ENCODE assay signal across 11 cellular contexts in genomic region chr1:63662846-63663245, GRCh38.
DNase-seq lines count a peak whose midpoint lies in the region; ATAC-seq, FAIRE-seq and TF ChIP-seq lines count a peak whose summit lies in the region.
"Had no signal": no experiment of that assay in that cellular context is flagged by ENCODE, and none has a peak within 500 bp of the region (broad histone marks: within the 10 kb centered on the region; RNA-seq: fewer than 3 reads in every experiment).

No MANE protein-coding gene starts in this region.

- peaks cover 23% of the 10 kb centered on the region for H3K4me1 Mint-ChIP-seq in astrocyte (ENCODE audit: low read depth, unreplicated experiment)
- H3K4me1 Mint-ChIP-seq: activated B cell treated with CpG ODN at 0.5 μM for 24 hours had no signal

- FAIRE-seq in astrocyte (lab: Jason Lieb, UNC), result peak; percentile 9
- FAIRE-seq: endometrium had no signal

- no peak overlapping the region for H3K4me3 Mint-ChIP-seq in astrocyte (ENCODE audit: unreplicated experiment)
- H3K4me3 Mint-ChIP-seq: activated B cell treated with CpG ODN at 0.5 μM for 24 hours had no signal

- ATAC-seq in Right ventricle myocardium superior (ENCODE audit: poor library complexity), result no peak
- no peak for ATAC-seq in GM18511 (IDR thresholded peaks at IDR 0.05; ENCODE audit: unreplicated experiment)

- H3K9me3 Mint-ChIP-seq in astrocyte (ENCODE audit: unreplicated experiment), result peaks cover 6% of the 10 kb centered on the region

- H3K4me3 ChIP-seq in left ventricle myocardium inferior (no peak overlapping the region), astrocyte (ENCODE audit: insufficient read depth, low read depth, low read length) (no peak overlapping the region), colonic mucosa (no peak overlapping the region)

- no peaks in the 10 kb centered on the region for H4K20me1 ChIP-seq in astrocyte (ENCODE audit: insufficient read depth, low read length)

- intact Hi-C loops in left ventricle myocardium inferior (cut with micrococcal nuclease) (no loop called here), Right ventricle myocardium superior (cut with DNase I) (no loop called here), colonic mucosa (cut with DNase I) (no loop called here)

- no peak for DNase-seq in left ventricle myocardium inferior
- DNase-seq in Right ventricle myocardium superior, result no peak
- DNase-seq in astrocyte (ENCODE audit: low read depth), result peak; percentile 79
- peak; percentile 95 for DNase-seq in islet precursor cell
- no peak for DNase-seq in hepatic stellate cell (ENCODE audit: low spot score)
- no peak for DNase-seq in colonic mucosa
- no peak for DNase-seq in KG1 (lab: John Stamatoyannopoulos, UW)
- DNase-seq: activated B cell treated with CpG ODN at 0.5 μM for 24 hours; activated naive CD4-positive, alpha-beta T cell treated with Interleukin-2 at 50 U/mL for 16 hours had no signal

- peak overlapping the region; percentile 58 for H3K27ac ChIP-seq in left ventricle myocardium inferior (replicated peaks)
- H3K27ac ChIP-seq in astrocyte (ENCODE audit: low read depth, low read length), result peak overlapping the region; percentile 87
- no peak overlapping the region for H3K27ac ChIP-seq in colonic mucosa

- H3K4me1 ChIP-seq in left ventricle myocardium inferior, result peaks cover 21% of the 10 kb centered on the region
- H3K4me1 ChIP-seq in astrocyte (ENCODE audit: insufficient read depth, low read length), result peaks cover 19% of the 10 kb centered on the region
- no peaks in the 10 kb centered on the region for H3K4me1 ChIP-seq in colonic mucosa

- H3K4me2 ChIP-seq in astrocyte (ENCODE audit: low read length), result peak overlapping the region; percentile 54

- peak overlapping the region; percentile 34 for H3K9ac ChIP-seq in astrocyte (ENCODE audit: low read length)
- no peak overlapping the region for H3K9ac ChIP-seq in colonic mucosa (ENCODE audit: low read depth in 2 of 2, low read length in 2 of 2)

- peaks cover 24% of the 10 kb centered on the region for H3K36me3 Mint-ChIP-seq in astrocyte (ENCODE audit: low read depth, unreplicated experiment)

- no peaks in the 10 kb centered on the region for H3K27me3 Mint-ChIP-seq in astrocyte (ENCODE audit: low read depth, unreplicated experiment)
- H3K27me3 Mint-ChIP-seq: activated B cell treated with CpG ODN at 0.5 μM for 24 hours had no signal

- H2AFZ ChIP-seq in astrocyte (ENCODE audit: low read depth, low read length), result peak overlapping the region; percentile 63

- no peak for TF ChIP-seq CTCF in left ventricle myocardium inferior (IDR thresholded peaks at IDR 0.05; ENCODE audit: borderline replicate concordance)
- no peak for TF ChIP-seq CTCF in astrocyte (IDR thresholded peaks at IDR 0.05; ENCODE audit: insufficient read depth, low read depth, low read length)
- TF ChIP-seq CTCF in colonic mucosa (IDR thresholded peaks at IDR 0.05), result no peak

- H3K9me3 ChIP-seq in left ventricle myocardium inferior (replicated peaks) (peaks cover 10% of the 10 kb centered on the region), astrocyte (ENCODE audit: insufficient read depth, low read depth, low read length) (no peaks in the 10 kb centered on the region), colonic mucosa (no peaks in the 10 kb centered on the region)

- H3K36me3 ChIP-seq in left ventricle myocardium inferior, result peaks cover 32% of the 10 kb centered on the region
- H3K36me3 ChIP-seq in astrocyte (ENCODE audit: insufficient read depth, low read length), result peaks cover 2% of the 10 kb centered on the region
- no peaks in the 10 kb centered on the region for H3K36me3 ChIP-seq in colonic mucosa

- H3K27me3 ChIP-seq in left ventricle myocardium inferior (ENCODE audit: low read depth) (no peaks in the 10 kb centered on the region), astrocyte (ENCODE audit: insufficient read depth, low read length) (no peaks in the 10 kb centered on the region), colonic mucosa (no peaks in the 10 kb centered on the region)

- no peaks in the 10 kb centered on the region for H3K79me2 ChIP-seq in astrocyte (ENCODE audit: insufficient read depth, low read length)

- peak overlapping the region; percentile 88 for H3K27ac Mint-ChIP-seq in astrocyte (ENCODE audit: unreplicated experiment)
- H3K27ac Mint-ChIP-seq: activated B cell treated with CpG ODN at 0.5 μM for 24 hours had no signal

Comparison
In these comparisons a context has a peak if more than half of its experiments do, and no peak if none do; other contexts are left out.
1. DNase-seq: peak in astrocyte (single experiment) and islet precursor cell (single experiment); none in left ventricle myocardium inferior (single experiment), Right ventricle myocardium superior (single experiment), hepatic stellate cell (single experiment), colonic mucosa (single experiment) and KG1 (single experiment).